In genomic region chr2:20667531-20668401, GRCh38 we compare ENCODE assay signal across 9 cellular contexts. TPM values are rescaled to one million over a fixed set of nuclear protein-coding genes. Genes with fewer than 3 reads are reported as not detected.
DNase-seq lines count a peak whose midpoint lies in the region; ATAC-seq, FAIRE-seq and TF ChIP-seq lines count a peak whose summit lies in the region.
"Had no signal": no experiment of that assay in that cellular context is flagged by ENCODE, and none has a peak within 500 bp of the region (broad histone marks: within the 10 kb centered on the region; RNA-seq: fewer than 3 reads in every experiment).

No MANE protein-coding gene starts in this region.

- no peak for FAIRE-seq in A549 (lab: Jason Lieb, UNC)
- FAIRE-seq: endometrium had no signal

- DNase-seq in A549 (ENCODE audit: low read depth in 1 of 2, low spot score in 1 of 2) (no peak), cardiac fibroblast (ENCODE audit: low read depth in 2 of 2) (no peak), GM10266 (ENCODE audit: extremely low spot score) (no peak), globus pallidus (ENCODE audit: low spot score) (no peak)
- DNase-seq in activated CD4-positive, alpha-beta T cell treated with anti-CD3 and anti-CD28 coated beads for 4 hours: no peak

- TF ChIP-seq RAD21 in A549 (conservative IDR thresholded peaks at IDR 0.05 in 1 of 2, IDR thresholded peaks at IDR 0.05 in 1 of 2): no peak

- H3K27ac ChIP-seq in A549: peak overlapping the region in 1 of 2 experiments; percentile 72; a peak in 2 of 6 replicates
- H3K27ac ChIP-seq in mesodermal cell (ENCODE audit: low read depth, low read length, severe bottlenecking): no peak overlapping the region

- peaks cover 15% of the 10 kb centered on the region; the same call in 2 of the 3 replicates for H3K4me1 ChIP-seq in A549
- peaks cover 6% of the 10 kb centered on the region for H3K4me1 ChIP-seq in mesodermal cell (ENCODE audit: control insufficient read depth, insufficient read depth, low read length, poor library complexity, severe bottlenecking)

- no peak for TF ChIP-seq POLR2A in A549 (IDR thresholded peaks at IDR 0.05; ENCODE audit: low read length)

- TF ChIP-seq CTCF in A549 (IDR thresholded peaks at IDR 0.05) (no peak), cardiac fibroblast (IDR thresholded peaks at IDR 0.05; ENCODE audit: low read depth, low read length) (no peak), GM10266 (IDR thresholded peaks at IDR 0.05; ENCODE audit: control insufficient read depth, insufficient read depth, low read depth, missing control alignments) (no peak)

- no peaks in the 10 kb centered on the region for H3K36me3 ChIP-seq in mesodermal cell (ENCODE audit: control insufficient read depth, insufficient read depth, low read length)

- H3K4me3 ChIP-seq in A549: peak overlapping the region; percentile 58
- peak overlapping the region; percentile 36 for H3K4me3 ChIP-seq in cardiac fibroblast (replicated peaks in 1 of 2; ENCODE audit: low read depth in 2 of 2, low read length in 2 of 2)
- peak overlapping the region; percentile 20 for H3K4me3 ChIP-seq in mesodermal cell (ENCODE audit: extremely low read depth, insufficient read depth, low read length, poor library complexity, severe bottlenecking)

- CTCF ChIA-PET in A549 (lab: Yijun Ruan, JAX): interaction anchor here (0.8 to 10.0 kb wide), 6 partner anchors 7 to 358 kb away, joined by 3 to 352 read pairs (median 89); partner anchors contain the start of gene HS1BP3

- POLR2A ChIA-PET in A549 (lab: Yijun Ruan, JAX): interaction anchor here (0.6 kb wide), 1 partner anchor 220 kb away, joined by 3 read pairs; no protein-coding TSS in a partner anchor

- ATAC-seq in A549 (no peak), GM21529 (IDR thresholded peaks at IDR 0.05; ENCODE audit: unreplicated experiment) (peak; percentile 18), GM21367 (IDR thresholded peaks at IDR 0.05; ENCODE audit: unreplicated experiment) (no peak)

- WGBS in A549 (ENCODE audit: missing lambda C conversion rate): 88% methylated on average over 37 of the region's 39 CpGs
- 5% methylated on average over 35 to 38 of the region's 39 CpGs for WGBS in mesodermal cell (ENCODE audit: insufficient coverage in 2 of 2), 2 experiments

- TF ChIP-seq EP300 in A549 (IDR thresholded peaks at IDR 0.05): no peak

- H3K4me2 ChIP-seq in A549: peak overlapping the region; percentile 98

- H3K9me3 ChIP-seq in A549 (no peaks in the 10 kb centered on the region), mesodermal cell (ENCODE audit: control insufficient read depth, low read length) (no peaks in the 10 kb centered on the region)

TF ChIP-seq in A549, 52 proteins besides CTCF, POLR2A, EP300 and RAD21:
- TF ChIP-seq EHMT2 (IDR thresholded peaks at IDR 0.05; ENCODE audit: low read depth): no peak
- no peak for TF ChIP-seq CHD4 (IDR thresholded peaks at IDR 0.05; ENCODE audit: borderline replicate concordance)
- TF ChIP-seq FOSL2 (IDR thresholded peaks at IDR 0.05): no peak
- no peak for TF ChIP-seq FOSL2 (CRISPR knock-in tag; IDR thresholded peaks at IDR 0.05)
- TF ChIP-seq CHD2 (IDR thresholded peaks at IDR 0.05; ENCODE audit: low read length, partially characterized antibody): no peak

RNA-seq across cellular contexts. Expression of gene GDF7, which starts 0.8 kb away (rescaled TPM):
- polyA plus RNA-seq in A549 (2011; rRNA removed) (0.05 and 0.09 TPM in 2 replicates), A549 (2017; fragmentation: RNase III; extraction: RNeasy Plus Mini Kit Qiagen cat#74134 plus additional on column Dnase treatment) (0.03 TPM in 3 replicates)
- polyA plus RNA-seq in A549 (2012; cell fraction: cytosol; rRNA removed): 0.01 and 0.04 TPM in 2 replicates
- 0.02 and 0.07 TPM in 2 replicates for polyA plus RNA-seq in A549 (2012; cell fraction: nucleus; rRNA removed)
- polyA minus RNA-seq in A549 (2011; rRNA and poly(A)+ RNA removed): 0.17 and 0.19 TPM in 2 replicates
- 1.9 TPM for polyA plus RNA-seq in mesodermal cell (2013, experiment 1 of 2)
- polyA plus RNA-seq in mesodermal cell (2013, experiment 2 of 2): 3.3 TPM

RNA-seq across cellular contexts. Expression of gene HS1BP3, which starts 16.9 kb away (rescaled TPM):
- 12.4 and 13.8 TPM in 2 replicates for polyA plus RNA-seq in A549 (2011; rRNA removed)
- polyA plus RNA-seq in A549 (2012; cell fraction: cytosol; rRNA removed): 19.3 and 23.8 TPM in 2 replicates
- 35.4 and 36.6 TPM in 2 replicates for polyA plus RNA-seq in A549 (2012; cell fraction: nucleus; rRNA removed)
- polyA plus RNA-seq in A549 (2017; fragmentation: RNase III; extraction: RNeasy Plus Mini Kit Qiagen cat#74134 plus additional on column Dnase treatment): 17.7 to 23.5 TPM (median 20.5 TPM) in 3 replicates
- 17.5 and 21.2 TPM in 2 replicates for polyA minus RNA-seq in A549 (2011; rRNA and poly(A)+ RNA removed)
- polyA plus RNA-seq in mesodermal cell (2013, experiment 1 of 2): 22.0 TPM
- 18.7 TPM for polyA plus RNA-seq in mesodermal cell (2013, experiment 2 of 2)
